ENCODE assay signal across 8 cellular contexts in genomic region chr2:240579771-240580614, GRCh38. TPM values are rescaled to one million over a fixed set of nuclear protein-coding genes. Genes with fewer than 3 reads are reported as not detected.
DNase-seq lines count a peak whose midpoint lies in the region; ATAC-seq and TF ChIP-seq lines count a peak whose summit lies in the region.

No MANE protein-coding gene starts in this region.

- H3K9me3 ChIP-seq in CD4-positive, alpha-beta memory T cell (ENCODE audit: control insufficient read depth in 1 of 2, low read length in 2 of 2), result no peaks in the 10 kb centered on the region
- no peaks in the 10 kb centered on the region for H3K9me3 ChIP-seq in SK-N-SH

- 77% methylated on average over 26 of the region's 27 CpGs for WGBS in SK-N-SH (ENCODE audit: low lambda C conversion rate)

- peaks cover 57% of the 10 kb centered on the region for H3K79me2 ChIP-seq in SK-N-SH (ENCODE audit: insufficient read depth)

- TF ChIP-seq RAD21 in SK-N-SH (IDR thresholded peaks at IDR 0.05; ENCODE audit: low read length), result no peak

- H3K27me3 Mint-ChIP-seq in CD4-positive, alpha-beta memory T cell, result no peaks in the 10 kb centered on the region
- H3K27me3 Mint-ChIP-seq in HFFc6 (ENCODE audit: insufficient read depth), result peaks cover 3% of the 10 kb centered on the region
- H3K27me3 Mint-ChIP-seq in activated naive CD8-positive, alpha-beta T cell treated with anti-CD3 and anti-CD28 coated beads for 36 hours, result no peaks in the 10 kb centered on the region

- intact Hi-C loops in CD4-positive, alpha-beta memory T cell (cut with micrococcal nuclease), result loop anchor here (1.0 kb wide), 2 partner anchors 14 to 66 kb away; no protein-coding TSS in a partner anchor

- peaks cover 20 to 29% of the 10 kb centered on the region in 2 donors for H3K36me3 Mint-ChIP-seq in CD4-positive, alpha-beta memory T cell
- peaks cover 23% of the 10 kb centered on the region for H3K36me3 Mint-ChIP-seq in HFFc6 (ENCODE audit: low read depth)
- H3K36me3 Mint-ChIP-seq in activated naive CD8-positive, alpha-beta T cell treated with anti-CD3 and anti-CD28 coated beads for 36 hours, result peaks cover 15% of the 10 kb centered on the region

- TF ChIP-seq EP300 in SK-N-SH (IDR thresholded peaks at IDR 0.05; ENCODE audit: borderline replicate concordance in 1 of 2, low read depth in 1 of 2, low read length in 1 of 2), result no peak

- no peaks in the 10 kb centered on the region for H3K9me2 ChIP-seq in SK-N-SH

- no peak overlapping the region for H2AFZ ChIP-seq in SK-N-SH (ENCODE audit: low read depth)

- peaks cover 38% of the 10 kb centered on the region for H3K36me3 ChIP-seq in CD4-positive, alpha-beta memory T cell (ENCODE audit: insufficient read depth, low read length)
- H3K36me3 ChIP-seq in SK-N-SH (replicated peaks in 1 of 2; ENCODE audit: control insufficient read depth in 1 of 2, insufficient read depth in 2 of 2, low read length in 1 of 2), result peaks cover 8 to 38% of the 10 kb centered on the region in 2 experiments

- H3K9me3 Mint-ChIP-seq in CD4-positive, alpha-beta memory T cell, result peaks cover 0 to 2% (median 0%) of the 10 kb centered on the region in 8 donors
- H3K9me3 Mint-ChIP-seq in HFFc6, result 0 out of 2 replicates have a peak, but pooled peaks cover 4% of the 10 kb centered on the region
- peaks cover 3% of the 10 kb centered on the region for H3K9me3 Mint-ChIP-seq in activated naive CD8-positive, alpha-beta T cell treated with anti-CD3 and anti-CD28 coated beads for 36 hours

- H3K4me1 ChIP-seq in CD4-positive, alpha-beta memory T cell (ENCODE audit: insufficient read depth, low read length), result peaks cover 34% of the 10 kb centered on the region
- H3K4me1 ChIP-seq in SK-N-SH (ENCODE audit: control insufficient read depth in 1 of 2, insufficient read depth in 2 of 2, low read depth in 1 of 2, low read length in 1 of 2), result peaks cover 5 to 14% of the 10 kb centered on the region in 2 experiments; a peak in 3 of 4 replicates

- peak overlapping the region; percentile 5 to 70 (median 47) for H3K4me3 Mint-ChIP-seq in CD4-positive, alpha-beta memory T cell
- peak overlapping the region; percentile 46 for H3K4me3 Mint-ChIP-seq in HFFc6
- H3K4me3 Mint-ChIP-seq in activated naive CD8-positive, alpha-beta T cell treated with anti-CD3 and anti-CD28 coated beads for 36 hours, result no peak overlapping the region

- peak overlapping the region in 1 of 2 donors; percentile 8 for H3K4me3 ChIP-seq in CD4-positive, alpha-beta memory T cell (ENCODE audit: low read length in 2 of 2)
- no peak overlapping the region for H3K4me3 ChIP-seq in SK-N-SH (ENCODE audit: low read depth in 2 of 2, low read length in 1 of 2)

- peak overlapping the region; percentile 74 to 93 (median 88) for H3K27ac Mint-ChIP-seq in CD4-positive, alpha-beta memory T cell
- peak overlapping the region; percentile 87 for H3K27ac Mint-ChIP-seq in HFFc6
- H3K27ac Mint-ChIP-seq in activated naive CD8-positive, alpha-beta T cell treated with anti-CD3 and anti-CD28 coated beads for 36 hours, result peak overlapping the region; percentile 83

- H3K4me1 Mint-ChIP-seq in CD4-positive, alpha-beta memory T cell, result peaks cover 19 to 50% (median 36%) of the 10 kb centered on the region in 4 donors
- peaks cover 51% of the 10 kb centered on the region for H3K4me1 Mint-ChIP-seq in HFFc6 (ENCODE audit: low read depth)
- peaks cover 34% of the 10 kb centered on the region for H3K4me1 Mint-ChIP-seq in activated naive CD8-positive, alpha-beta T cell treated with anti-CD3 and anti-CD28 coated beads for 36 hours

- no peak for ATAC-seq in GM18907 (IDR thresholded peaks at IDR 0.05; ENCODE audit: unreplicated experiment)

- H3K27ac ChIP-seq in CD4-positive, alpha-beta memory T cell (ENCODE audit: low read depth, low read length), result peak overlapping the region; percentile 30
- peak overlapping the region in 1 of 2 experiments; percentile 4; a peak in 1 of 4 replicates for H3K27ac ChIP-seq in SK-N-SH (ENCODE audit: low read depth in 2 of 2, low read length in 1 of 2)

- POLR2A ChIA-PET in CD4-positive, alpha-beta memory T cell (lab: Charles Lee; ENCODE audit: partially characterized antibody), result interaction anchor here (0.7 to 16.4 kb wide), 10 partner anchors 9 to 68 kb away, joined by 3 to 249 read pairs (median 9); partner anchors contain the start of genes ANKMY1, DUSP28, GPR35 and RNPEPL1
- POLR2A ChIA-PET in SK-N-SH (lab: Yijun Ruan, JAX), result no interaction called here

- H3K9ac ChIP-seq in SK-N-SH, result no peak overlapping the region

- no peaks in the 10 kb centered on the region for H3K27me3 ChIP-seq in CD4-positive, alpha-beta memory T cell (ENCODE audit: insufficient read depth, low read length)
- no peaks in the 10 kb centered on the region for H3K27me3 ChIP-seq in SK-N-SH (ENCODE audit: insufficient read depth)

- no peak overlapping the region for H3K4me2 ChIP-seq in SK-N-SH

- peak; percentile 83 to 89 (median 85) for DNase-seq in CD4-positive, alpha-beta memory T cell
- DNase-seq in HFFc6 (peak; percentile 90), SK-N-SH (no peak), iPS-NIHi7 (ENCODE audit: extremely low spot score) (peak; percentile 45), GM19240 (ENCODE audit: insufficient read length, low spot score) (no peak)
- peak; percentile 72 for DNase-seq in activated naive CD8-positive, alpha-beta T cell treated with anti-CD3 and anti-CD28 coated beads for 36 hours
- DNase-seq in stimulated activated CD4-positive, alpha-beta T cell treated with anti-CD3 and anti-CD28 coated beads, TNF-alpha, amount 100 ng/mL, for 24 hours (ENCODE audit: low read depth in 3 of 3), result peak; percentile 60 to 76 (median 61)

- CTCF ChIA-PET in CD4-positive, alpha-beta memory T cell (lab: Charles Lee; ENCODE audit: partially characterized antibody), result interaction anchor here (1.0 to 2.2 kb wide), 14 partner anchors 9 to 88 kb away, joined by 3 to 57 read pairs (median 12); partner anchors contain the start of gene RNPEPL1
- CTCF ChIA-PET in SK-N-SH (lab: Yijun Ruan, JAX), result interaction anchor here (0.8 to 1.6 kb wide), 4 partner anchors 11 to 66 kb away, joined by 3 to 6 read pairs (median 4); partner anchors contain the start of gene RNPEPL1

- TF ChIP-seq CTCF in HFFc6 (IDR thresholded peaks at IDR 0.05) (peak; percentile 44; the same call in 1 of the 2 replicates), SK-N-SH (IDR thresholded peaks at IDR 0.05) (no peak)

- H3F3A ChIP-seq in SK-N-SH (replicated peaks; ENCODE audit: insufficient read depth), result peaks cover 3% of the 10 kb centered on the region

- H4K20me1 ChIP-seq in SK-N-SH (ENCODE audit: insufficient read depth), result peaks cover 20% of the 10 kb centered on the region

TF ChIP-seq in SK-N-SH, 30 proteins besides CTCF, POLR2A, EP300 and RAD21 (continues in another document):
- no peak for TF ChIP-seq NRF1 (IDR thresholded peaks at IDR 0.05; ENCODE audit: low read depth, low read length)
- TF ChIP-seq JUND (IDR thresholded peaks at IDR 0.05), result 0 out of 2 replicates have a peak, but pooled peaks have one; percentile 24

RNA-seq across cellular contexts. Expression of gene CAPN10, which starts 6.5 kb away (rescaled TPM):
- total RNA-seq in CD4-positive, alpha-beta memory T cell, result 10 to 100 TPM; 80.6 to 83.0 TPM
- polyA plus RNA-seq in CD4-positive, alpha-beta memory T cell, result 10 to 100 TPM in 1 of 2 donors, 1 to 10 TPM in 1; 9.9 to 18.7 TPM
- total RNA-seq in HFFc6 (2021; fragmentation: NEBNext Ultra II Directional; extraction: Animal tissue kit (Norgen Biotek cat#: 25700)), result 10 to 100 TPM; 13.9 to 20.5 (median 15.0) TPM
- polyA plus RNA-seq in SK-N-SH (2012; rRNA removed), result 24.0 and 28.1 TPM in 2 replicates
- 7.5 and 13.2 TPM in 2 replicates for polyA plus RNA-seq in SK-N-SH (2012; cell fraction: cytosol; rRNA removed)
- polyA plus RNA-seq in SK-N-SH (2012; cell fraction: nucleus; rRNA removed), result 110 and 163 TPM in 2 replicates
- 10 to 100 TPM; 30.1 to 32.3 TPM for total RNA-seq in activated naive CD8-positive, alpha-beta T cell treated with anti-CD3 and anti-CD28 coated beads for 36 hours

RNA-seq across cellular contexts. Expression of gene RNPEPL1, which starts 11.7 kb away (rescaled TPM):
- total RNA-seq in CD4-positive, alpha-beta memory T cell, result 100 to 1,000 TPM; 140 to 145 TPM
- 100 to 1,000 TPM in 1 of 2 donors, 10 to 100 TPM in 1; 13.6 to 100 TPM for polyA plus RNA-seq in CD4-positive, alpha-beta memory T cell
- total RNA-seq in HFFc6 (2021; fragmentation: NEBNext Ultra II Directional; extraction: Animal tissue kit (Norgen Biotek cat#: 25700)), result 10 to 100 TPM; 36.9 to 48.5 (median 43.3) TPM
- 13.3 and 14.3 TPM in 2 replicates for polyA plus RNA-seq in SK-N-SH (2012; rRNA removed)
- 4.9 and 9.6 TPM in 2 replicates for polyA plus RNA-seq in SK-N-SH (2012; cell fraction: cytosol; rRNA removed)
- polyA plus RNA-seq in SK-N-SH (2012; cell fraction: nucleus; rRNA removed), result 41.2 and 59.3 TPM in 2 replicates
- 10 to 100 TPM; 33.8 to 37.2 TPM for total RNA-seq in activated naive CD8-positive, alpha-beta T cell treated with anti-CD3 and anti-CD28 coated beads for 36 hours

RNA-seq across cellular contexts. Expression of gene DUSP28, which starts 19.8 kb away (rescaled TPM):
- total RNA-seq in CD4-positive, alpha-beta memory T cell, result 10 to 100 TPM; 16.3 to 19.4 TPM
- polyA plus RNA-seq in CD4-positive, alpha-beta memory T cell, result 10 to 100 TPM; 18.2 to 18.5 TPM
- total RNA-seq in HFFc6 (2021; fragmentation: NEBNext Ultra II Directional; extraction: Animal tissue kit (Norgen Biotek cat#: 25700)), result 1 to 10 TPM; 3.1 to 5.0 (median 4.3) TPM
- polyA plus RNA-seq in SK-N-SH (2012; rRNA removed), result 4.1 and 6.4 TPM in 2 replicates
- 5.2 and 5.8 TPM in 2 replicates for polyA plus RNA-seq in SK-N-SH (2012; cell fraction: cytosol; rRNA removed)
- 4.5 and 5.9 TPM in 2 replicates for polyA plus RNA-seq in SK-N-SH (2012; cell fraction: nucleus; rRNA removed)
- 1 to 10 TPM; 6.7 to 6.9 TPM for total RNA-seq in activated naive CD8-positive, alpha-beta T cell treated with anti-CD3 and anti-CD28 coated beads for 36 hours

RNA-seq across cellular contexts. Expression of gene ANKMY1, which starts 22.2 kb away (rescaled TPM):
- total RNA-seq in CD4-positive, alpha-beta memory T cell, result 10 to 100 TPM; 71.4 to 84.8 TPM
- 10 to 100 TPM in 1 of 2 donors, 1 to 10 TPM in 1; 9.4 to 15.2 TPM for polyA plus RNA-seq in CD4-positive, alpha-beta memory T cell
- 1 to 10 TPM; 4.4 to 5.6 (median 5.2) TPM for total RNA-seq in HFFc6 (2021; fragmentation: NEBNext Ultra II Directional; extraction: Animal tissue kit (Norgen Biotek cat#: 25700))
- 12.1 and 15.9 TPM in 2 replicates for polyA plus RNA-seq in SK-N-SH (2012; rRNA removed)
- polyA plus RNA-seq in SK-N-SH (2012; cell fraction: cytosol; rRNA removed), result 5.0 and 7.1 TPM in 2 replicates
- 56.7 and 59.6 TPM in 2 replicates for polyA plus RNA-seq in SK-N-SH (2012; cell fraction: nucleus; rRNA removed)
- total RNA-seq in activated naive CD8-positive, alpha-beta T cell treated with anti-CD3 and anti-CD28 coated beads for 36 hours, result 10 to 100 TPM; 13.3 to 15.9 TPM

RNA-seq across cellular contexts. Expression of gene GPR35, which starts 45.3 kb away (rescaled TPM):
- total RNA-seq in CD4-positive, alpha-beta memory T cell, result 1 to 10 TPM; 6.3 to 6.8 TPM
- 1 to 10 TPM in 1 of 2 donors, under 1 TPM in 1; 0.71 to 1.3 TPM for polyA plus RNA-seq in CD4-positive, alpha-beta memory T cell
- under 1 TPM in 3 of 6 experiments, not detected in 3; 0.11 to 0.28 (median 0.14) TPM for total RNA-seq in HFFc6 (2021; fragmentation: NEBNext Ultra II Directional; extraction: Animal tissue kit (Norgen Biotek cat#: 25700))
- 1.2 and 1.3 TPM in 2 replicates for polyA plus RNA-seq in SK-N-SH (2012; rRNA removed)
- polyA plus RNA-seq in SK-N-SH (2012; cell fraction: cytosol; rRNA removed), result 0.31 and 0.37 TPM in 2 replicates
- 8.6 and 12.4 TPM in 2 replicates for polyA plus RNA-seq in SK-N-SH (2012; cell fraction: nucleus; rRNA removed)
- total RNA-seq in activated naive CD8-positive, alpha-beta T cell treated with anti-CD3 and anti-CD28 coated beads for 36 hours, result 1 to 10 TPM; 7.6 to 7.8 TPM

Comparison
In these comparisons a context has a peak if more than half of its experiments do, and no peak if none do; other contexts are left out.
1. DNase-seq: peak in CD4-positive, alpha-beta memory T cell (5 of 5), HFFc6 (single experiment), activated naive CD8-positive, alpha-beta T cell treated with anti-CD3 and anti-CD28 coated beads for 36 hours (single experiment), iPS-NIHi7 (single experiment) and stimulated activated CD4-positive, alpha-beta T cell treated with anti-CD3 and anti-CD28 coated beads, TNF-alpha, amount 100 ng/mL, for 24 hours (3 of 3); none in SK-N-SH (single experiment) and GM19240 (single experiment).
2. Peak in every context shown above with its lines, with median percentiles within 50 percentile points of each other: H3K27ac Mint-ChIP-seq.